ENCODE assay signal across 9 cellular contexts in genomic region chr6:36442671-36443497, GRCh38. TPM values are rescaled to one million over a fixed set of nuclear protein-coding genes. Genes with fewer than 3 reads are reported as not detected.
DNase-seq lines count a peak whose midpoint lies in the region; ATAC-seq and TF ChIP-seq lines count a peak whose summit lies in the region.
"Had no signal": no experiment of that assay in that cellular context is flagged by ENCODE, and none has a peak within 500 bp of the region (broad histone marks: within the 10 kb centered on the region; RNA-seq: fewer than 3 reads in every experiment).

Gene KCTD20 (plus strand): TSS chr6:36443000. CDS start chr6:36470098, 27,098 bp downstream.
A gene with protein sequence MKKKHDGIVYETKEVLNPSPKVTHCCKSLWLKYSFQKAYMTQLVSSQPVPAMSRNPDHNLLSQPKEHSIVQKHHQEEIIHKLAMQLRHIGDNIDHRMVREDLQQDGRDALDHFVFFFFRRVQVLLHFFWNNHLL (minus strand): TSS chr6:36442854. CDS start chr6:36426082, 16,772 bp downstream.

- peak within 1 kb of the TSS; percentile 86 for H3K27ac ChIP-seq in CD4-positive, CD25-positive, alpha-beta regulatory T cell (ENCODE audit: insufficient read depth, low read length, poor library complexity, severe bottlenecking)
- H3K27ac ChIP-seq in duodenal mucosa (ENCODE audit: low read depth, low read length): peak within 1 kb of the TSS; percentile 96
- peak within 1 kb of the TSS; percentile 97 for H3K27ac ChIP-seq in lower lobe of right lung

- POLR2A ChIA-PET in activated CD4-positive, alpha-beta memory T cell treated with anti-CD3 and anti-CD28 coated beads, Interleukin-2, amount 10 ng/mL, durations not matched to agents 7 days and 5 days (lab: Charles Lee): interaction anchor here (0.9 to 2.3 kb wide), 16 partner anchors 10 to 322 kb away, joined by 3 to 19 read pairs (median 4); partner anchors contain the start of genes CDKN1A and SRSF3

- peak within 1 kb of the TSS; percentile 89 for H3K4me3 ChIP-seq in CD4-positive, CD25-positive, alpha-beta regulatory T cell (ENCODE audit: low read depth, low read length)
- H3K4me3 ChIP-seq in duodenal mucosa (ENCODE audit: low read depth in 1 of 2, low read length in 2 of 2): peak within 1 kb of the TSS; percentile 78 to 93
- H3K4me3 ChIP-seq in lower lobe of right lung: peak within 1 kb of the TSS; percentile 91

- no peaks in the 10 kb centered on the region for H3K36me3 Mint-ChIP-seq in CD4-positive, CD25-positive, alpha-beta regulatory T cell
- H3K36me3 Mint-ChIP-seq in activated CD4-positive, alpha-beta memory T cell treated with anti-CD3 and anti-CD28 coated beads, Interleukin-2, amount 10 ng/mL, durations not matched to agents 7 days and 5 days (ENCODE audit: low read depth): peaks cover 17% of the 10 kb centered on the region

- H3K9me3 ChIP-seq in CD4-positive, CD25-positive, alpha-beta regulatory T cell (ENCODE audit: control insufficient read depth in 2 of 2, low read length in 2 of 2): no peaks in the 10 kb centered on the region
- H3K9me3 ChIP-seq in duodenal mucosa (ENCODE audit: control insufficient read depth in 1 of 2, low read length in 2 of 2): no peaks in the 10 kb centered on the region
- H3K9me3 ChIP-seq in lower lobe of right lung: no peaks in the 10 kb centered on the region

- H3K9me3 Mint-ChIP-seq in CD4-positive, CD25-positive, alpha-beta regulatory T cell: peaks cover 0 to 4% (median 0%) of the 10 kb centered on the region in 7 donors
- H3K9me3 Mint-ChIP-seq in activated CD4-positive, alpha-beta memory T cell treated with anti-CD3 and anti-CD28 coated beads, Interleukin-2, amount 10 ng/mL, durations not matched to agents 7 days and 5 days: no peaks in the 10 kb centered on the region

- H3K9ac ChIP-seq in duodenal mucosa (ENCODE audit: low read depth in 1 of 2, low read length in 2 of 2): peak within 1 kb of the TSS; percentile 97 to 98

- H3K4me3 Mint-ChIP-seq in CD4-positive, CD25-positive, alpha-beta regulatory T cell: peak within 1 kb of the TSS; percentile 92 to 99 (median 97)
- H3K4me3 Mint-ChIP-seq in activated CD4-positive, alpha-beta memory T cell treated with anti-CD3 and anti-CD28 coated beads, Interleukin-2, amount 10 ng/mL, durations not matched to agents 7 days and 5 days: peak within 1 kb of the TSS; percentile 97

- no peaks in the 10 kb centered on the region for H3K27me3 Mint-ChIP-seq in CD4-positive, CD25-positive, alpha-beta regulatory T cell
- H3K27me3 Mint-ChIP-seq in activated CD4-positive, alpha-beta memory T cell treated with anti-CD3 and anti-CD28 coated beads, Interleukin-2, amount 10 ng/mL, durations not matched to agents 7 days and 5 days: no peaks in the 10 kb centered on the region

- DNase-seq in CD4-positive, CD25-positive, alpha-beta regulatory T cell: peak; percentile 75 to 92 (median 83)
- DNase-seq in NCI-H748 treated with DMSO at 0.1 percent for 48 hours (lab: John Stamatoyannopoulos, UW): peak; percentile 60
- DNase-seq in activated CD4-positive, alpha-beta memory T cell treated with anti-CD3 and anti-CD28 coated beads, Interleukin-2, amount 10 ng/mL, durations not matched to agents 7 days and 5 days: peak; percentile 90
- peak; percentile 94 for DNase-seq in lower lobe of right lung
- DNase-seq in stimulated activated CD4-positive, alpha-beta T cell treated with anti-CD3 and anti-CD28 coated beads, Interleukin-4, amount 100 ng/mL, for 48 hours (ENCODE audit: low read depth in 2 of 2): peak; percentile 80 to 88

- H3K27ac Mint-ChIP-seq in CD4-positive, CD25-positive, alpha-beta regulatory T cell: peak within 1 kb of the TSS; percentile 96 to 98 (median 98)
- peak within 1 kb of the TSS; percentile 97 for H3K27ac Mint-ChIP-seq in activated CD4-positive, alpha-beta memory T cell treated with anti-CD3 and anti-CD28 coated beads, Interleukin-2, amount 10 ng/mL, durations not matched to agents 7 days and 5 days

- no peak for TF ChIP-seq CTCF in lower lobe of right lung (IDR thresholded peaks at IDR 0.05)

- H3K4me1 ChIP-seq in CD4-positive, CD25-positive, alpha-beta regulatory T cell (ENCODE audit: control insufficient read depth, insufficient read depth, low read length, poor library complexity, severe bottlenecking): peaks cover 51% of the 10 kb centered on the region
- peaks cover 22 to 27% of the 10 kb centered on the region in 2 donors for H3K4me1 ChIP-seq in duodenal mucosa (ENCODE audit: control insufficient read depth in 1 of 2, insufficient read depth in 2 of 2, low read length in 2 of 2)
- H3K4me1 ChIP-seq in lower lobe of right lung: peaks cover 38% of the 10 kb centered on the region

- peak; percentile 88 for ATAC-seq in CD4-positive, CD25-positive, alpha-beta regulatory T cell (ENCODE audit: low read depth in 2 of 2)
- ATAC-seq in GM19397 (IDR thresholded peaks at IDR 0.05; ENCODE audit: unreplicated experiment) (peak; percentile 81), HG03521 (IDR thresholded peaks at IDR 0.05; ENCODE audit: unreplicated experiment) (peak; percentile 91), lower lobe of right lung (peak; percentile 94 to 95)

- intact Hi-C loops in lower lobe of right lung (cut with DNase I): no loop called here

- peaks cover 28 to 63% (median 45%) of the 10 kb centered on the region in 4 donors for H3K4me1 Mint-ChIP-seq in CD4-positive, CD25-positive, alpha-beta regulatory T cell
- peaks cover 39% of the 10 kb centered on the region for H3K4me1 Mint-ChIP-seq in activated CD4-positive, alpha-beta memory T cell treated with anti-CD3 and anti-CD28 coated beads, Interleukin-2, amount 10 ng/mL, durations not matched to agents 7 days and 5 days

- no peaks in the 10 kb centered on the region for H3K27me3 ChIP-seq in CD4-positive, CD25-positive, alpha-beta regulatory T cell (ENCODE audit: control insufficient read depth, insufficient read depth, low read length)
- H3K27me3 ChIP-seq in duodenal mucosa (ENCODE audit: control insufficient read depth in 1 of 2, insufficient read depth in 2 of 2, low read length in 2 of 2) (no peaks in the 10 kb centered on the region), lower lobe of right lung (ENCODE audit: low read depth) (no peaks in the 10 kb centered on the region)

- no peaks in the 10 kb centered on the region for H3K36me3 ChIP-seq in CD4-positive, CD25-positive, alpha-beta regulatory T cell (ENCODE audit: control insufficient read depth, insufficient read depth, low read length)
- H3K36me3 ChIP-seq in duodenal mucosa (ENCODE audit: control insufficient read depth in 1 of 2, insufficient read depth in 2 of 2, low read length in 2 of 2) (no peaks in the 10 kb centered on the region), lower lobe of right lung (no peaks in the 10 kb centered on the region)

- CTCF ChIA-PET in activated CD4-positive, alpha-beta memory T cell treated with anti-CD3 and anti-CD28 coated beads, Interleukin-2, amount 10 ng/mL, durations not matched to agents 7 days and 5 days (lab: Charles Lee): interaction anchor here (1.1 to 1.3 kb wide), 2 partner anchors 19 to 144 kb away, joined by 3 to 10 read pairs; no protein-coding TSS in a partner anchor

RNA-seq across cellular contexts. Expression of gene KCTD20, which starts in this region (rescaled TPM):
- total RNA-seq in CD4-positive, CD25-positive, alpha-beta regulatory T cell: 41.7 TPM
- 10 to 100 TPM; 35.4 to 47.8 (median 40.1) TPM for polyA plus RNA-seq in CD4-positive, CD25-positive, alpha-beta regulatory T cell
- 10 to 100 TPM; 60.7 to 63.6 TPM for total RNA-seq in activated CD4-positive, alpha-beta memory T cell treated with anti-CD3 and anti-CD28 coated beads, Interleukin-2, amount 10 ng/mL, durations not matched to agents 7 days and 5 days
- total RNA-seq in lower lobe of right lung: 37.2 TPM

RNA-seq across cellular contexts. Expression of the second gene that starts in this region (rescaled TPM):
- 0.37 TPM for total RNA-seq in CD4-positive, CD25-positive, alpha-beta regulatory T cell
- under 1 TPM in 2 of 4 donors, not detected in 2; 0.08 to 0.09 TPM for polyA plus RNA-seq in CD4-positive, CD25-positive, alpha-beta regulatory T cell
- total RNA-seq in activated CD4-positive, alpha-beta memory T cell treated with anti-CD3 and anti-CD28 coated beads, Interleukin-2, amount 10 ng/mL, durations not matched to agents 7 days and 5 days: under 1 TPM in 1 of 2 experiments, not detected in 1; 0.35 TPM
- not detected for total RNA-seq in lower lobe of right lung
- total RNA-seq: glomerular endothelial cell had no signal

Comparison
In these comparisons a context has a peak if more than half of its experiments do, and no peak if none do; other contexts are left out.
1. Peak in every context shown above with its lines: DNase-seq, ATAC-seq, H3K4me3 ChIP-seq and H3K27ac ChIP-seq.